19 cellular contexts compared by ENCODE assay signal in genomic region chr5:14868771-14869170, GRCh38. TPM values are rescaled to one million over a fixed set of nuclear protein-coding genes. Genes with fewer than 3 reads are reported as not detected.
DNase-seq lines count a peak whose midpoint lies in the region; ATAC-seq, FAIRE-seq and TF ChIP-seq lines count a peak whose summit lies in the region.
"Had no signal": no experiment of that assay in that cellular context is flagged by ENCODE, and none has a peak within 500 bp of the region (broad histone marks: within the 10 kb centered on the region; RNA-seq: fewer than 3 reads in every experiment).

No MANE protein-coding gene starts in this region.

- peaks cover 5% of the 10 kb centered on the region for H3K36me3 Mint-ChIP-seq in T-helper 2 cell treated with Interferon-gamma antibody and Interleukin-4, amounts not matched to agents 5 μg/mL and 100 μg/mL, for 36 hours (ENCODE audit: low read depth)
- H3K36me3 Mint-ChIP-seq in central memory CD8-positive, alpha-beta T cell (ENCODE audit: insufficient read depth): peaks cover 4% of the 10 kb centered on the region

- H3K4me3 ChIP-seq in Loucy (ENCODE audit: low read length, poor library complexity, severe bottlenecking): peak overlapping the region; percentile 75
- peak overlapping the region in 2 of 3 donors; percentile 17 to 22 for H3K4me3 ChIP-seq in skeletal muscle tissue (ENCODE audit: low read length in 3 of 3)

- no peak overlapping the region for H2AFZ ChIP-seq in Loucy (ENCODE audit: low read length)

- no peak overlapping the region for H3K27ac ChIP-seq in skeletal muscle tissue (ENCODE audit: low read depth, low read length)

- H3K27me3 Mint-ChIP-seq in T-helper 2 cell treated with Interferon-gamma antibody and Interleukin-4, amounts not matched to agents 5 μg/mL and 100 μg/mL, for 36 hours (ENCODE audit: low read depth): peaks cover under 1% of the 10 kb centered on the region
- H3K27me3 Mint-ChIP-seq in central memory CD8-positive, alpha-beta T cell: no peaks in the 10 kb centered on the region

- H3K4me3 Mint-ChIP-seq in T-helper 2 cell treated with Interferon-gamma antibody and Interleukin-4, amounts not matched to agents 5 μg/mL and 100 μg/mL, for 36 hours: peak overlapping the region; percentile 95
- no peak overlapping the region for H3K4me3 Mint-ChIP-seq in central memory CD8-positive, alpha-beta T cell

- no peak for TF ChIP-seq CTCF in Loucy (conservative IDR thresholded peaks at IDR 0.05; ENCODE audit: low read length)
- TF ChIP-seq CTCF in D721Med (IDR thresholded peaks at IDR 0.05; ENCODE audit: insufficient read depth, missing control alignments): no peak

- no peak for FAIRE-seq in GM12892 (lab: Jason Lieb, UNC)
- FAIRE-seq in D721Med (lab: Jason Lieb, UNC): no peak
- FAIRE-seq: GM12891, GM19239, H1 had no signal

- H3K27ac Mint-ChIP-seq in T-helper 2 cell treated with Interferon-gamma antibody and Interleukin-4, amounts not matched to agents 5 μg/mL and 100 μg/mL, for 36 hours: no peak overlapping the region
- H3K27ac Mint-ChIP-seq in central memory CD8-positive, alpha-beta T cell (ENCODE audit: low read depth): peak overlapping the region; percentile 98

- no peaks in the 10 kb centered on the region for H3K9me2 ChIP-seq in Loucy (replicated peaks; ENCODE audit: low read depth, low read length)

- no peak for TF ChIP-seq POLR2A in GM12892 (IDR thresholded peaks at IDR 0.05; ENCODE audit: low read depth, low read length)

- H3K4me1 ChIP-seq in Loucy (ENCODE audit: insufficient read depth, low read length, poor library complexity, severe bottlenecking) (peaks cover 40% of the 10 kb centered on the region), skeletal muscle tissue (ENCODE audit: control insufficient read depth in 3 of 3, insufficient read depth in 3 of 3, low read length in 3 of 3) (peaks cover 19 to 29% (median 27%) of the 10 kb centered on the region in 3 donors)

- peaks cover 25% of the 10 kb centered on the region for H3K4me1 Mint-ChIP-seq in T-helper 2 cell treated with Interferon-gamma antibody and Interleukin-4, amounts not matched to agents 5 μg/mL and 100 μg/mL, for 36 hours (ENCODE audit: low read depth)
- peaks cover 37% of the 10 kb centered on the region for H3K4me1 Mint-ChIP-seq in central memory CD8-positive, alpha-beta T cell

- H3K9ac ChIP-seq in Loucy (ENCODE audit: low read depth, low read length, poor library complexity, severe bottlenecking): no peak overlapping the region
- H3K9ac ChIP-seq in skeletal muscle tissue (ENCODE audit: low read depth in 1 of 3, low read length in 3 of 3): peak overlapping the region in 2 of 3 donors; percentile 14 to 17

- H3F3A ChIP-seq in Loucy (ENCODE audit: low read depth): no peaks in the 10 kb centered on the region

- H4K20me1 ChIP-seq in Loucy (ENCODE audit: insufficient read depth, low read length, poor library complexity, severe bottlenecking): peaks cover 43% of the 10 kb centered on the region

- no peaks in the 10 kb centered on the region for H3K36me3 ChIP-seq in Loucy (ENCODE audit: insufficient read depth, low read length)
- no peaks in the 10 kb centered on the region for H3K36me3 ChIP-seq in skeletal muscle tissue (ENCODE audit: control insufficient read depth in 3 of 3, insufficient read depth in 3 of 3, low read length in 3 of 3)

- H3K79me2 ChIP-seq in Loucy (ENCODE audit: insufficient read depth, low read length): peaks cover 68% of the 10 kb centered on the region

- no peak for DNase-seq in T-helper 2 cell treated with Interferon-gamma antibody and Interleukin-4, amounts not matched to agents 5 μg/mL and 100 μg/mL, for 36 hours (ENCODE audit: low spot score)
- DNase-seq in T-helper 2 cell (no peak), GM12892 (ENCODE audit: insufficient read length) (no peak), D721Med (ENCODE audit: insufficient read length, low spot score) (no peak), pons (ENCODE audit: low spot score) (no peak)
- no peak for DNase-seq in central memory CD8-positive, alpha-beta T cell (ENCODE audit: low spot score in 2 of 2)
- DNase-seq: activated CD4-positive, alpha-beta T cell treated with anti-CD3 and anti-CD28 coated beads, Interleukin-2, amount 50 U/mL, for 1 hour; activated naive CD4-positive, alpha-beta T cell treated with Interleukin-2 at 50 U/mL for 16 hours; central memory CD4-positive, alpha-beta T cell; KBM-7; NCI-H2029; nucleus accumbens; PC-3; trophoblast cell had no signal

- H3K9me3 ChIP-seq in Loucy (ENCODE audit: insufficient read depth, low read depth, low read length): no peaks in the 10 kb centered on the region
- no peaks in the 10 kb centered on the region for H3K9me3 ChIP-seq in skeletal muscle tissue (ENCODE audit: control insufficient read depth in 3 of 3, low read length in 3 of 3)

- H3K9me3 Mint-ChIP-seq in T-helper 2 cell treated with Interferon-gamma antibody and Interleukin-4, amounts not matched to agents 5 μg/mL and 100 μg/mL, for 36 hours: no peaks in the 10 kb centered on the region
- H3K9me3 Mint-ChIP-seq in central memory CD8-positive, alpha-beta T cell: no peaks in the 10 kb centered on the region

- ATAC-seq in central memory CD8-positive, alpha-beta T cell (replicated peaks; ENCODE audit: extremely low read depth, poor library complexity, severe bottlenecking): no peak
- ATAC-seq: PC-3 had no signal

- H3K27me3 ChIP-seq in Loucy (ENCODE audit: insufficient read depth, low read length, poor library complexity, severe bottlenecking): no peaks in the 10 kb centered on the region
- H3K27me3 ChIP-seq in skeletal muscle tissue (ENCODE audit: control insufficient read depth in 3 of 3, insufficient read depth in 3 of 3, low read length in 3 of 3): no peaks in the 10 kb centered on the region

- H3K4me2 ChIP-seq in Loucy (ENCODE audit: low read depth, low read length, poor library complexity, severe bottlenecking): peak overlapping the region; percentile 80

RNA-seq across cellular contexts. Expression of gene ANKH, which starts 2.8 kb away (rescaled TPM):
- total RNA-seq in skeletal muscle tissue: 13.0 TPM
- 7.6 TPM for polyA plus RNA-seq in GM12892 (2012; ENCODE audit: missing spikeins)
